Comparison of ENCODE assay signal across 1 cellular context in the genomic region with DNA sequence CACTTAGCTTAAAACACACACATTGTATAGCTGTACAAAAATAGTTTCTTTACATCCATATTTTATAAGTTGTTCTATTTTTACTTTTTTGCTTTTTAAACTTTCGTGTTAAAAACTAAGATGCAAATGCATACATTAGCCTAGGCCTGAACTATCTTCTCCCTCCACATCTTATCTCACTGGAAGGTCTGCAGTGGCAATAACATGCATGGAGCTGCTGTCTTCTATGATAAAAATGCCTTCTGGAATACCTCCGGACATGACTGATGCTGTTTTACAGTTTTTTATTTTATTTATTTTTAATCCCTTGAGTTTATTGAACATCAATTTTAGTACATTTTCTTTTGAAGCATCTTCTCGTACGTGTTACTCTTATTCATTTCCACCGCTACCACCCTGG.
TF ChIP-seq lines count a peak whose summit lies in the region.

No MANE protein-coding gene starts in this region.

TF ChIP-seq in K562, 482 proteins besides CTCF, POLR2A, EP300 and RAD21 (continued from another document and continues in another):
- TF ChIP-seq DPF2 (IDR thresholded peaks at IDR 0.05) (peak; percentile 85), MCM3 (IDR thresholded peaks at IDR 0.05) (no peak), KDM1A (IDR thresholded peaks at IDR 0.05) (0 out of 4 replicates have a peak, but pooled peaks of 1 of the 2 experiments have one; percentile 13), SMAD4 (CRISPR knock-in tag; conservative IDR thresholded peaks at IDR 0.05) (0 out of 2 replicates have a peak, but pooled peaks have one; percentile 46), CBFA2T2 (conservative IDR thresholded peaks at IDR 0.05) (peak; percentile 90), OTX1 (CRISPR knock-in tag; IDR thresholded peaks at IDR 0.05) (no peak), MECOM (CRISPR knock-in tag; IDR thresholded peaks at IDR 0.05) (no peak), ELF2 (CRISPR knock-in tag; IDR thresholded peaks at IDR 0.05) (no peak), ZNF121 (CRISPR knock-in tag; conservative IDR thresholded peaks at IDR 0.05) (no peak), ETS2 (tag; IDR thresholded peaks at IDR 0.05; ENCODE audit: borderline replicate concordance, poor library complexity, severe bottlenecking) (no peak), KLF1 (tag; IDR thresholded peaks at IDR 0.05) (no peak), CREM (IDR thresholded peaks at IDR 0.05; ENCODE audit: low read depth) (0 out of 2 replicates have a peak, but pooled peaks have one; percentile 29), GTF2A2 (tag; IDR thresholded peaks at IDR 0.05) (no peak), HOXB6 (CRISPR knock-in tag; IDR thresholded peaks at IDR 0.05; ENCODE audit: borderline replicate concordance) (no peak), GATA2 (CRISPR knock-in tag; IDR thresholded peaks at IDR 0.05) (peak; percentile 79), ILF3 (IDR thresholded peaks at IDR 0.05; ENCODE audit: borderline replicate concordance) (no peak), FOXM1 (IDR thresholded peaks at IDR 0.05; ENCODE audit: low read depth) (peak; percentile 70; the same call in 1 of the 2 replicates), FOXM1 (CRISPR knock-in tag; IDR thresholded peaks at IDR 0.05; ENCODE audit: low read depth) (no peak), GABPB1 (CRISPR knock-in tag; IDR thresholded peaks at IDR 0.05) (no peak), ZEB2 (IDR thresholded peaks at IDR 0.05) (no peak), SIN3B (IDR thresholded peaks at IDR 0.05; ENCODE audit: low read depth) (no peak), SMAD3 (CRISPR knock-in tag; conservative IDR thresholded peaks at IDR 0.05) (no peak), ZNF23 (CRISPR knock-in tag; IDR thresholded peaks at IDR 0.05) (no peak), SP2 (IDR thresholded peaks at IDR 0.05; ENCODE audit: extremely low read depth, low read depth, low read length, poor library complexity, severe bottlenecking) (no peak), ZNF695 (CRISPR knock-in tag; IDR thresholded peaks at IDR 0.05) (no peak), NCOR1 (IDR thresholded peaks at IDR 0.05) (peak; percentile 84), STAT5B (CRISPR knock-in tag; IDR thresholded peaks at IDR 0.05) (no peak), TRIM24 (IDR thresholded peaks at IDR 0.05) (peak; percentile 84 to 85), DNMT1 (IDR thresholded peaks at IDR 0.05) (no peak), ZNF124 (CRISPR knock-in tag; IDR thresholded peaks at IDR 0.05) (no peak), HDAC8 (tag; IDR thresholded peaks at IDR 0.05) (no peak), POLR3A (IDR thresholded peaks at IDR 0.05; ENCODE audit: borderline replicate concordance, extremely low read depth, insufficient read depth, insufficient read length) (no peak), SMARCA4 (IDR thresholded peaks at IDR 0.05) (peak; percentile 85), MTF1 (CRISPR knock-in tag; IDR thresholded peaks at IDR 0.05; ENCODE audit: borderline replicate concordance) (no peak), RFX5 (IDR thresholded peaks at IDR 0.05; ENCODE audit: low read depth, low read length) (no peak), YBX1 (IDR thresholded peaks at IDR 0.05) (no peak), CTBP1 (IDR thresholded peaks at IDR 0.05; ENCODE audit: borderline replicate concordance) (no peak), ZNF668 (CRISPR knock-in tag; IDR thresholded peaks at IDR 0.05) (no peak), KLF16 (IDR thresholded peaks at IDR 0.05) (peak; percentile 80), TCF3 (CRISPR knock-in tag; IDR thresholded peaks at IDR 0.05) (peak; percentile 89)
- TF ChIP-seq, protein P1, sequence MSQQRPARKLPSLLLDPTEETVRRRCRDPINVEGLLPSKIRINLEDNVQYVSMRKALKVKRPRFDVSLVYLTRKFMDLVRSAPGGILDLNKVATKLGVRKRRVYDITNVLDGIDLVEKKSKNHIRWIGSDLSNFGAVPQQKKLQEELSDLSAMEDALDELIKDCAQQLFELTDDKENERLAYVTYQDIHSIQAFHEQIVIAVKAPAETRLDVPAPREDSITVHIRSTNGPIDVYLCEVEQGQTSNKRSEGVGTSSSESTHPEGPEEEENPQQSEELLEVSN (IDR thresholded peaks at IDR 0.05; ENCODE audit: borderline replicate concordance in 1 of 2, extremely low read depth in 1 of 2, insufficient read depth in 1 of 2, insufficient read length in 1 of 2, low read depth in 1 of 2, low read length in 1 of 2, poor library complexity in 1 of 2, severe bottlenecking in 1 of 2) = no peak
- TF ChIP-seq, protein P2, sequence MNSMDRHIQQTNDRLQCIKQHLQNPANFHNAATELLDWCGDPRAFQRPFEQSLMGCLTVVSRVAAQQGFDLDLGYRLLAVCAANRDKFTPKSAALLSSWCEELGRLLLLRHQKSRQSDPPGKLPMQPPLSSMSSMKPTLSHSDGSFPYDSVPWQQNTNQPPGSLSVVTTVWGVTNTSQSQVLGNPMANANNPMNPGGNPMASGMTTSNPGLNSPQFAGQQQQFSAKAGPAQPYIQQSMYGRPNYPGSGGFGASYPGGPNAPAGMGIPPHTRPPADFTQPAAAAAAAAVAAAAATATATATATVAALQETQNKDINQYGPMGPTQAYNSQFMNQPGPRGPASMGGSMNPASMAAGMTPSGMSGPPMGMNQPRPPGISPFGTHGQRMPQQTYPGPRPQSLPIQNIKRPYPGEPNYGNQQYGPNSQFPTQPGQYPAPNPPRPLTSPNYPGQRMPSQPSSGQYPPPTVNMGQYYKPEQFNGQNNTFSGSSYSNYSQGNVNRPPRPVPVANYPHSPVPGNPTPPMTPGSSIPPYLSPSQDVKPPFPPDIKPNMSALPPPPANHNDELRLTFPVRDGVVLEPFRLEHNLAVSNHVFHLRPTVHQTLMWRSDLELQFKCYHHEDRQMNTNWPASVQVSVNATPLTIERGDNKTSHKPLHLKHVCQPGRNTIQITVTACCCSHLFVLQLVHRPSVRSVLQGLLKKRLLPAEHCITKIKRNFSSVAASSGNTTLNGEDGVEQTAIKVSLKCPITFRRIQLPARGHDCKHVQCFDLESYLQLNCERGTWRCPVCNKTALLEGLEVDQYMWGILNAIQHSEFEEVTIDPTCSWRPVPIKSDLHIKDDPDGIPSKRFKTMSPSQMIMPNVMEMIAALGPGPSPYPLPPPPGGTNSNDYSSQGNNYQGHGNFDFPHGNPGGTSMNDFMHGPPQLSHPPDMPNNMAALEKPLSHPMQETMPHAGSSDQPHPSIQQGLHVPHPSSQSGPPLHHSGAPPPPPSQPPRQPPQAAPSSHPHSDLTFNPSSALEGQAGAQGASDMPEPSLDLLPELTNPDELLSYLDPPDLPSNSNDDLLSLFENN (IDR thresholded peaks at IDR 0.05; ENCODE audit: low read depth in 2 of 2, low read length in 2 of 2) = peak in 1 of 2 experiments; percentile 61; a peak in 1 of 4 replicates
- TF ChIP-seq, protein P3, sequence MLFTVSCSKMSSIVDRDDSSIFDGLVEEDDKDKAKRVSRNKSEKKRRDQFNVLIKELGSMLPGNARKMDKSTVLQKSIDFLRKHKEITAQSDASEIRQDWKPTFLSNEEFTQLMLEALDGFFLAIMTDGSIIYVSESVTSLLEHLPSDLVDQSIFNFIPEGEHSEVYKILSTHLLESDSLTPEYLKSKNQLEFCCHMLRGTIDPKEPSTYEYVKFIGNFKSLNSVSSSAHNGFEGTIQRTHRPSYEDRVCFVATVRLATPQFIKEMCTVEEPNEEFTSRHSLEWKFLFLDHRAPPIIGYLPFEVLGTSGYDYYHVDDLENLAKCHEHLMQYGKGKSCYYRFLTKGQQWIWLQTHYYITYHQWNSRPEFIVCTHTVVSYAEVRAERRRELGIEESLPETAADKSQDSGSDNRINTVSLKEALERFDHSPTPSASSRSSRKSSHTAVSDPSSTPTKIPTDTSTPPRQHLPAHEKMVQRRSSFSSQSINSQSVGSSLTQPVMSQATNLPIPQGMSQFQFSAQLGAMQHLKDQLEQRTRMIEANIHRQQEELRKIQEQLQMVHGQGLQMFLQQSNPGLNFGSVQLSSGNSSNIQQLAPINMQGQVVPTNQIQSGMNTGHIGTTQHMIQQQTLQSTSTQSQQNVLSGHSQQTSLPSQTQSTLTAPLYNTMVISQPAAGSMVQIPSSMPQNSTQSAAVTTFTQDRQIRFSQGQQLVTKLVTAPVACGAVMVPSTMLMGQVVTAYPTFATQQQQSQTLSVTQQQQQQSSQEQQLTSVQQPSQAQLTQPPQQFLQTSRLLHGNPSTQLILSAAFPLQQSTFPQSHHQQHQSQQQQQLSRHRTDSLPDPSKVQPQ (CRISPR knock-in tag; IDR thresholded peaks at IDR 0.05; ENCODE audit: borderline replicate concordance) = no peak
- TF ChIP-seq, protein P4, sequence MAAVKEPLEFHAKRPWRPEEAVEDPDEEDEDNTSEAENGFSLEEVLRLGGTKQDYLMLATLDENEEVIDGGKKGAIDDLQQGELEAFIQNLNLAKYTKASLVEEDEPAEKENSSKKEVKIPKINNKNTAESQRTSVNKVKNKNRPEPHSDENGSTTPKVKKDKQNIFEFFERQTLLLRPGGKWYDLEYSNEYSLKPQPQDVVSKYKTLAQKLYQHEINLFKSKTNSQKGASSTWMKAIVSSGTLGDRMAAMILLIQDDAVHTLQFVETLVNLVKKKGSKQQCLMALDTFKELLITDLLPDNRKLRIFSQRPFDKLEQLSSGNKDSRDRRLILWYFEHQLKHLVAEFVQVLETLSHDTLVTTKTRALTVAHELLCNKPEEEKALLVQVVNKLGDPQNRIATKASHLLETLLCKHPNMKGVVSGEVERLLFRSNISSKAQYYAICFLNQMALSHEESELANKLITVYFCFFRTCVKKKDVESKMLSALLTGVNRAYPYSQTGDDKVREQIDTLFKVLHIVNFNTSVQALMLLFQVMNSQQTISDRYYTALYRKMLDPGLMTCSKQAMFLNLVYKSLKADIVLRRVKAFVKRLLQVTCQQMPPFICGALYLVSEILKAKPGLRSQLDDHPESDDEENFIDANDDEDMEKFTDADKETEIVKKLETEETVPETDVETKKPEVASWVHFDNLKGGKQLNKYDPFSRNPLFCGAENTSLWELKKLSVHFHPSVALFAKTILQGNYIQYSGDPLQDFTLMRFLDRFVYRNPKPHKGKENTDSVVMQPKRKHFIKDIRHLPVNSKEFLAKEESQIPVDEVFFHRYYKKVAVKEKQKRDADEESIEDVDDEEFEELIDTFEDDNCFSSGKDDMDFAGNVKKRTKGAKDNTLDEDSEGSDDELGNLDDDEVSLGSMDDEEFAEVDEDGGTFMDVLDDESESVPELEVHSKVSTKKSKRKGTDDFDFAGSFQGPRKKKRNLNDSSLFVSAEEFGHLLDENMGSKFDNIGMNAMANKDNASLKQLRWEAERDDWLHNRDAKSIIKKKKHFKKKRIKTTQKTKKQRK (IDR thresholded peaks at IDR 0.05; ENCODE audit: borderline replicate concordance, low read depth, low read length) = no peak
- TF ChIP-seq, protein P5, sequence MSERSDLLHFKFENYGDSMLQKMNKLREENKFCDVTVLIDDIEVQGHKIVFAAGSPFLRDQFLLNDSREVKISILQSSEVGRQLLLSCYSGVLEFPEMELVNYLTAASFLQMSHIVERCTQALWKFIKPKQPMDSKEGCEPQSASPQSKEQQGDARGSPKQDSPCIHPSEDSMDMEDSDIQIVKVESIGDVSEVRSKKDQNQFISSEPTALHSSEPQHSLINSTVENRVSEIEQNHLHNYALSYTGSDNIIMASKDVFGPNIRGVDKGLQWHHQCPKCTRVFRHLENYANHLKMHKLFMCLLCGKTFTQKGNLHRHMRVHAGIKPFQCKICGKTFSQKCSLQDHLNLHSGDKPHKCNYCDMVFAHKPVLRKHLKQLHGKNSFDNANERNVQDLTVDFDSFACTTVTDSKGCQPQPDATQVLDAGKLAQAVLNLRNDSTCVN (CRISPR knock-in tag; IDR thresholded peaks at IDR 0.05) = no peak
- TF ChIP-seq, protein P6, sequence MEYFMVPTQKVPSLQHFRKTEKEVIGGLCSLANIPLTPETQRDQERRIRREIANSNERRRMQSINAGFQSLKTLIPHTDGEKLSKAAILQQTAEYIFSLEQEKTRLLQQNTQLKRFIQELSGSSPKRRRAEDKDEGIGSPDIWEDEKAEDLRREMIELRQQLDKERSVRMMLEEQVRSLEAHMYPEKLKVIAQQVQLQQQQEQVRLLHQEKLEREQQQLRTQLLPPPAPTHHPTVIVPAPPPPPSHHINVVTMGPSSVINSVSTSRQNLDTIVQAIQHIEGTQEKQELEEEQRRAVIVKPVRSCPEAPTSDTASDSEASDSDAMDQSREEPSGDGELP (CRISPR knock-in tag; IDR thresholded peaks at IDR 0.05; ENCODE audit: borderline replicate concordance) = no peak
- TF ChIP-seq, protein P7, sequence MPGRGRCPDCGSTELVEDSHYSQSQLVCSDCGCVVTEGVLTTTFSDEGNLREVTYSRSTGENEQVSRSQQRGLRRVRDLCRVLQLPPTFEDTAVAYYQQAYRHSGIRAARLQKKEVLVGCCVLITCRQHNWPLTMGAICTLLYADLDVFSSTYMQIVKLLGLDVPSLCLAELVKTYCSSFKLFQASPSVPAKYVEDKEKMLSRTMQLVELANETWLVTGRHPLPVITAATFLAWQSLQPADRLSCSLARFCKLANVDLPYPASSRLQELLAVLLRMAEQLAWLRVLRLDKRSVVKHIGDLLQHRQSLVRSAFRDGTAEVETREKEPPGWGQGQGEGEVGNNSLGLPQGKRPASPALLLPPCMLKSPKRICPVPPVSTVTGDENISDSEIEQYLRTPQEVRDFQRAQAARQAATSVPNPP (IDR thresholded peaks at IDR 0.05; ENCODE audit: borderline replicate concordance, insufficient read depth, insufficient read length) = no peak
- TF ChIP-seq, protein P8, sequence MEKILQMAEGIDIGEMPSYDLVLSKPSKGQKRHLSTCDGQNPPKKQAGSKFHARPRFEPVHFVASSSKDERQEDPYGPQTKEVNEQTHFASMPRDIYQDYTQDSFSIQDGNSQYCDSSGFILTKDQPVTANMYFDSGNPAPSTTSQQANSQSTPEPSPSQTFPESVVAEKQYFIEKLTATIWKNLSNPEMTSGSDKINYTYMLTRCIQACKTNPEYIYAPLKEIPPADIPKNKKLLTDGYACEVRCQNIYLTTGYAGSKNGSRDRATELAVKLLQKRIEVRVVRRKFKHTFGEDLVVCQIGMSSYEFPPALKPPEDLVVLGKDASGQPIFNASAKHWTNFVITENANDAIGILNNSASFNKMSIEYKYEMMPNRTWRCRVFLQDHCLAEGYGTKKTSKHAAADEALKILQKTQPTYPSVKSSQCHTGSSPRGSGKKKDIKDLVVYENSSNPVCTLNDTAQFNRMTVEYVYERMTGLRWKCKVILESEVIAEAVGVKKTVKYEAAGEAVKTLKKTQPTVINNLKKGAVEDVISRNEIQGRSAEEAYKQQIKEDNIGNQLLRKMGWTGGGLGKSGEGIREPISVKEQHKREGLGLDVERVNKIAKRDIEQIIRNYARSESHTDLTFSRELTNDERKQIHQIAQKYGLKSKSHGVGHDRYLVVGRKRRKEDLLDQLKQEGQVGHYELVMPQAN (IDR thresholded peaks at IDR 0.05; ENCODE audit: borderline replicate concordance) = no peak
